Comparison of ENCODE assay signal across 21 cellular contexts in genomic region chr5:3103241-3103855, GRCh38.
DNase-seq lines count a peak whose midpoint lies in the region; ATAC-seq and TF ChIP-seq lines count a peak whose summit lies in the region.
"Had no signal": no experiment of that assay in that cellular context is flagged by ENCODE, and none has a peak within 500 bp of the region (broad histone marks: within the 10 kb centered on the region; RNA-seq: fewer than 3 reads in every experiment).

No MANE protein-coding gene starts in this region.

- no peaks in the 10 kb centered on the region for H3K79me2 ChIP-seq in GM23338 (replicated peaks; ENCODE audit: insufficient read depth)

- no peak for TF ChIP-seq CTCF in GM23338 (conservative IDR thresholded peaks at IDR 0.05; ENCODE audit: low read depth in 2 of 2)
- TF ChIP-seq CTCF in BE2C (IDR thresholded peaks at IDR 0.05; ENCODE audit: low read depth, low read length): no peak
- no peak for TF ChIP-seq CTCF in adrenal gland (IDR thresholded peaks at IDR 0.05)

- H3K9ac ChIP-seq in iPS-20b (ENCODE audit: low read depth, low read length): peak overlapping the region; percentile 77; the same call in 1 of the 2 replicates

- H4K20me1 ChIP-seq in GM23338 (replicated peaks; ENCODE audit: insufficient read depth): no peaks in the 10 kb centered on the region

- no peaks in the 10 kb centered on the region for H3K9me3 ChIP-seq in iPS-20b (ENCODE audit: insufficient read depth, low read depth, low read length)
- H3K9me3 ChIP-seq in BE2C: no peaks in the 10 kb centered on the region; the same call in 1 of the 2 replicates
- H3K9me3 ChIP-seq in adrenal gland (replicated peaks in 1 of 3): no peaks in the 10 kb centered on the region

- WGBS in adrenal gland, 4 donors: 20 to 40% (median 32%) methylated on average over 16 to 22 of the region's 22 CpGs

- intact Hi-C loops in adrenal gland (cut with DNase I): no loop called here

- H3K27me3 Mint-ChIP-seq in GM23338 (ENCODE audit: insufficient read depth, low read depth, poor library complexity): peaks cover 49% of the 10 kb centered on the region

- no peak for TF ChIP-seq POLR2A in adrenal gland (IDR thresholded peaks at IDR 0.05)

- H3K4me3 Mint-ChIP-seq in GM23338: peak overlapping the region; percentile 38
- H3K4me3 Mint-ChIP-seq: activated CD4-positive, alpha-beta memory T cell treated with anti-CD3 and anti-CD28 coated beads for 36 hours; natural killer cell; T-helper 2 cell treated with Interferon-gamma antibody and Interleukin-4, amounts not matched to agents 5 μg/mL and 100 μg/mL, for 36 hours had no signal

- H3K36me3 Mint-ChIP-seq in GM23338 (ENCODE audit: low read depth): no peaks in the 10 kb centered on the region; the same call in 2 of the 3 replicates
- H3K36me3 Mint-ChIP-seq: activated CD4-positive, alpha-beta memory T cell treated with anti-CD3 and anti-CD28 coated beads for 36 hours; brain; natural killer cell had no signal

- H3K27ac Mint-ChIP-seq in GM23338: peak overlapping the region; percentile 44; the same call in 1 of the 2 replicates
- H3K27ac Mint-ChIP-seq: activated CD4-positive, alpha-beta memory T cell treated with anti-CD3 and anti-CD28 coated beads for 36 hours; natural killer cell; T-helper 2 cell treated with Interferon-gamma antibody and Interleukin-4, amounts not matched to agents 5 μg/mL and 100 μg/mL, for 36 hours had no signal

- H3K4me1 Mint-ChIP-seq in GM23338: peaks cover 87% of the 10 kb centered on the region
- H3K4me1 Mint-ChIP-seq: natural killer cell had no signal

- H3K9me3 Mint-ChIP-seq in GM23338: no peaks in the 10 kb centered on the region

- H3K4me1 ChIP-seq in GM23338 (ENCODE audit: insufficient read depth): peaks cover 81% of the 10 kb centered on the region
- H3K4me1 ChIP-seq in iPS-20b (ENCODE audit: insufficient read depth, low read length): peaks cover 67% of the 10 kb centered on the region
- no peaks in the 10 kb centered on the region for H3K4me1 ChIP-seq in BE2C
- H3K4me1 ChIP-seq in adrenal gland (replicated peaks in 1 of 2): no peaks in the 10 kb centered on the region

- no peak for DNase-seq in GM23338 (ENCODE audit: low spot score)
- peak; percentile 63 to 75 for DNase-seq in NCI-H1930 (lab: John Stamatoyannopoulos, UW)
- DNase-seq in retina: peak; percentile 89
- no peak for DNase-seq in BE2C
- no peak for DNase-seq in adrenal gland
- DNase-seq in SKM-1 (lab: John Stamatoyannopoulos, UW; ENCODE audit: unreplicated experiment): no peak
- DNase-seq: activated CD4-positive, alpha-beta memory T cell treated with anti-CD3 and anti-CD28 coated beads for 36 hours; activated effector memory CD4-positive, alpha-beta T cell treated with Interleukin-2 at 50 U/mL for 16 hours; KBM-7; left cardiac atrium; mesenchymal stem cell; natural killer cell; NCI-H2081; RPMI8226; WERI-Rb-1 had no signal

- peak overlapping the region; percentile 29 for H2AFZ ChIP-seq in GM23338

- H3K4me2 ChIP-seq in GM23338: peak overlapping the region; percentile 64

- H3K4me3 ChIP-seq in GM23338 (peak overlapping the region; percentile 36; the same call in 1 of the 2 replicates), iPS-20b (ENCODE audit: low read length) (peak overlapping the region; percentile 1; the same call in 1 of the 2 replicates), BE2C (ENCODE audit: low read depth, low read length) (no peak overlapping the region), adrenal gland (no peak overlapping the region)
- H3K4me3 ChIP-seq: coronary artery, SK-N-MC had no signal

- peak overlapping the region; percentile 79; the same call in 1 of the 2 replicates for H3K27ac ChIP-seq in GM23338 (ENCODE audit: low read depth)
- H3K27ac ChIP-seq in iPS-20b (ENCODE audit: low read length): peak overlapping the region; percentile 70
- no peak overlapping the region for H3K27ac ChIP-seq in adrenal gland
- H3K27ac ChIP-seq: coronary artery, SK-N-MC, WERI-Rb-1 had no signal

- H3K27me3 ChIP-seq in GM23338 (ENCODE audit: insufficient read depth): no peaks in the 10 kb centered on the region
- H3K27me3 ChIP-seq in iPS-20b (ENCODE audit: insufficient read depth, low read length): no peaks in the 10 kb centered on the region; the same call in none of the 2 replicates
- H3K27me3 ChIP-seq in BE2C: no peaks in the 10 kb centered on the region
- no peaks in the 10 kb centered on the region for H3K27me3 ChIP-seq in adrenal gland

- no peaks in the 10 kb centered on the region for H3K9me2 ChIP-seq in GM23338 (ENCODE audit: insufficient read depth)

- ATAC-seq in GM23338: no peak
- ATAC-seq: left cardiac atrium, natural killer cell, sciatic nerve had no signal

- H3K36me3 ChIP-seq in GM23338 (ENCODE audit: insufficient read depth): no peaks in the 10 kb centered on the region
- H3K36me3 ChIP-seq in iPS-20b (ENCODE audit: insufficient read depth, low read depth, low read length): no peaks in the 10 kb centered on the region
- no peaks in the 10 kb centered on the region for H3K36me3 ChIP-seq in BE2C
- no peaks in the 10 kb centered on the region for H3K36me3 ChIP-seq in adrenal gland (replicated peaks in 1 of 2)
- H3K36me3 ChIP-seq: WERI-Rb-1 had no signal

- peaks cover 17% of the 10 kb centered on the region for H3F3A ChIP-seq in GM23338 (replicated peaks; ENCODE audit: low read depth)

TF ChIP-seq in GM23338, 12 proteins besides CTCF, POLR2A, EP300 and RAD21 (continues in another document):
- no peak for TF ChIP-seq ZNF462 (CRISPR knock-in tag; IDR thresholded peaks at IDR 0.05)
- no peak for TF ChIP-seq POLR2AphosphoS5 (IDR thresholded peaks at IDR 0.05; ENCODE audit: low read depth)
- TF ChIP-seq JUNB (IDR thresholded peaks at IDR 0.05; ENCODE audit: unreplicated experiment): no peak
- no peak for TF ChIP-seq STAT1 (IDR thresholded peaks at IDR 0.05; ENCODE audit: unreplicated experiment)

Comparison
In these comparisons a context has a peak if more than half of its experiments do, and no peak if none do; other contexts are left out.
1. DNase-seq: peak in NCI-H1930 (2 of 2) and retina (single experiment); none in GM23338 (single experiment), BE2C (single experiment), adrenal gland (0 of 7) and SKM-1 (single experiment).
2. H3K27ac ChIP-seq: peak in GM23338 (single experiment) and iPS-20b (single experiment); none in adrenal gland (0 of 5).
3. H3K4me3 ChIP-seq: peak in GM23338 (single experiment) and iPS-20b (single experiment); none in BE2C (single experiment) and adrenal gland (0 of 4).